In the genomic region with DNA sequence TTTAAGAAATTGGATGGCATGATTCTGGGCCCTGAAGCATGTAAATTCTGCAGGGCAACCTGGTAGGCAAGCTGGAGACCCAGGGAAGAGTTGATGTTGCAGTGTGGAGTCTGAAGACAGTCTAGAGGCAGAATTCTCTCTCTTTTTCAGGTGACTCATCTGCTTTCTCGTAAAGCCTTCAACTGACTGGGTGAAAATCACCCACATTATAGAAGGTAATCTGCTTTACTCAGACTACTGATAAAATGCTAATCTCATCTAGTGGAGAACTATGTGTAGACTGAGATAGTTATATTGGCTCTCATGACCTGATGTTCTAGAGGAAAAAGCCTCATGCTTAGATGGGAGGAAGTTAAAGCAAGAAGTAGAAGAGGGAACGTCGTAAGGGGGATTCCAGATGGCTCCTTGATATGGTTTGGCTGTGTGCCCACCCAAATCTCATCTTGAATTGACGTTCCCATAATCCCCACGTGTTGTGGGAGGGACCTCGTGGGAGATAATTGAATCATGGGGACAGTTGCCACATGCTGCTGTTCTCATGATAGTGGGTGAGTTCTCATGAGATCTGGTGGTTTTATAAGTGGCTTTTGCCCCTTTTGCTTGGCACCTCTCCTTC, we compare ENCODE assay signal across 12 cellular contexts.
DNase-seq lines count a peak whose midpoint lies in the region.
"Had no signal": no experiment of that assay in that cellular context is flagged by ENCODE, and none has a peak within 500 bp of the region (broad histone marks: within the 10 kb centered on the region; RNA-seq: fewer than 3 reads in every experiment).

No MANE protein-coding gene starts in this region.

- DNase-seq in NCI-H2171 treated with DMSO at 0.1 percent for 48 hours (lab: John Stamatoyannopoulos, UW) (peak; percentile 84), occipital lobe (lab: John Stamatoyannopoulos, UW) (no peak), HuH-7 (ENCODE audit: low spot score) (no peak), NCI-H774 (lab: John Stamatoyannopoulos, UW) (no peak), SIG-M5 treated with dmso at 0.1 percent for 504 hours (lab: John Stamatoyannopoulos, UW; ENCODE audit: unreplicated experiment) (no peak)
- peak; percentile 1 for DNase-seq in activated CD4-positive, alpha-beta T cell treated with anti-CD3 and anti-CD28 coated beads, Interleukin-2, amount 50 U/mL, for 1 hour
- peak; percentile 28 for DNase-seq in activated naive CD8-positive, alpha-beta T cell treated with anti-CD3 and anti-CD28 coated beads, Interleukin-2, amount 50 U/mL, for 16 hours (ENCODE audit: low read depth, low spot score)
- DNase-seq in stimulated activated CD4-positive, alpha-beta T cell treated with anti-CD3 and anti-CD28 coated beads, TNF-alpha, amount 100 ng/mL, for 24 hours (ENCODE audit: low read depth in 3 of 3), result peak in 2 of 3 experiments; percentile 25 to 27
- DNase-seq: effector memory CD4-positive, alpha-beta T cell; foreskin fibroblast; immature natural killer cell; PC-9 had no signal

Comparison
In these comparisons a context has a peak if more than half of its experiments do, and no peak if none do; other contexts are left out.
1. DNase-seq: peak in NCI-H2171 treated with DMSO at 0.1 percent for 48 hours (single experiment), activated CD4-positive, alpha-beta T cell treated with anti-CD3 and anti-CD28 coated beads, Interleukin-2, amount 50 U/mL, for 1 hour (single experiment), activated naive CD8-positive, alpha-beta T cell treated with anti-CD3 and anti-CD28 coated beads, Interleukin-2, amount 50 U/mL, for 16 hours (single experiment) and stimulated activated CD4-positive, alpha-beta T cell treated with anti-CD3 and anti-CD28 coated beads, TNF-alpha, amount 100 ng/mL, for 24 hours (2 of 3); none in occipital lobe (single experiment), HuH-7 (single experiment), NCI-H774 (single experiment) and SIG-M5 treated with dmso at 0.1 percent for 504 hours (single experiment).